ENCODE assay signal across 13 cellular contexts in genomic region chr14:89540009-89540829, GRCh38.
DNase-seq lines count a peak whose midpoint lies in the region; ATAC-seq, FAIRE-seq and TF ChIP-seq lines count a peak whose summit lies in the region.
"Had no signal": no experiment of that assay in that cellular context is flagged by ENCODE, and none has a peak within 500 bp of the region (broad histone marks: within the 10 kb centered on the region; RNA-seq: fewer than 3 reads in every experiment).

No MANE protein-coding gene starts in this region.

- H3K36me3 ChIP-seq in HEK293 (ENCODE audit: control insufficient read depth in 2 of 2, insufficient read depth in 1 of 2, low read length in 2 of 2) (no peaks in the 10 kb centered on the region), fibroblast of lung (ENCODE audit: control insufficient read depth, insufficient read depth, low read length) (no peaks in the 10 kb centered on the region), pancreas (no peaks in the 10 kb centered on the region)
- H3K36me3 ChIP-seq: gastrocnemius medialis had no signal

- no peak overlapping the region for H3K27ac ChIP-seq in HEK293 (ENCODE audit: extremely low read depth, low read depth, low read length)
- H3K27ac ChIP-seq in fibroblast of lung (ENCODE audit: insufficient read depth, low read length) = no peak overlapping the region
- H3K27ac ChIP-seq in pancreas = peak overlapping the region in 3 of 4 donors; percentile 13 to 57 (median 53)
- H3K27ac ChIP-seq: gastrocnemius medialis had no signal

- no peak overlapping the region for H3K4me3 ChIP-seq in HEK293 (ENCODE audit: low read depth, low read length)
- no peak overlapping the region for H3K4me3 ChIP-seq in fibroblast of lung (replicated peaks in 1 of 4; ENCODE audit: control extremely low read depth in 1 of 4, insufficient read depth in 1 of 4, low read depth in 3 of 4, low read length in 4 of 4)
- no peak overlapping the region for H3K4me3 ChIP-seq in pancreas
- H3K4me3 ChIP-seq: gastrocnemius medialis had no signal

- no peak overlapping the region for H3K27ac Mint-ChIP-seq in CD14-positive monocyte

- H3K4me1 Mint-ChIP-seq in CD14-positive monocyte = peaks cover 17% of the 10 kb centered on the region

- H3K36me3 Mint-ChIP-seq in CD14-positive monocyte = peaks cover 22 to 27% of the 10 kb centered on the region in 2 donors

- CTCF ChIA-PET in HEK293 (lab: Yijun Ruan, JAX) = no interaction called here

- POLR2A ChIA-PET in HEK293 (lab: Yijun Ruan, JAX) = no interaction called here

- WGBS in pancreas, 2 donors = 69 to 70% methylated on average over 20 of the region's 20 CpGs

- H3K9me3 ChIP-seq in HEK293 (ENCODE audit: control insufficient read depth, insufficient read depth, low read depth, low read length) (no peaks in the 10 kb centered on the region), fibroblast of lung (ENCODE audit: control insufficient read depth, insufficient read depth, low read depth, low read length) (no peaks in the 10 kb centered on the region), pancreas (no peaks in the 10 kb centered on the region)
- H3K9me3 ChIP-seq: gastrocnemius medialis had no signal

- ATAC-seq in pancreas (peak; percentile 80 to 87 (median 84)), HG02759 (IDR thresholded peaks at IDR 0.05; ENCODE audit: unreplicated experiment) (no peak), GM18511 (IDR thresholded peaks at IDR 0.05; ENCODE audit: unreplicated experiment) (no peak)
- ATAC-seq: gastrocnemius medialis had no signal

- H3K4me3 Mint-ChIP-seq in CD14-positive monocyte = no peak overlapping the region
- H3K4me3 Mint-ChIP-seq: neural crest cell had no signal

- FAIRE-seq in pancreas (lab: Jason Lieb, UNC) = no peak

- no peaks in the 10 kb centered on the region for H3K9me3 Mint-ChIP-seq in CD14-positive monocyte
- H3K9me3 Mint-ChIP-seq: neural crest cell had no signal

- H3K4me2 ChIP-seq in fibroblast of lung (ENCODE audit: extremely low read depth, insufficient read depth, low read length) = no peak overlapping the region

- no peaks in the 10 kb centered on the region for H3K27me3 ChIP-seq in fibroblast of lung (ENCODE audit: control insufficient read depth, insufficient read depth, low read length)
- no peaks in the 10 kb centered on the region for H3K27me3 ChIP-seq in pancreas
- H3K27me3 ChIP-seq: gastrocnemius medialis had no signal

- no peak overlapping the region for H2AFZ ChIP-seq in fibroblast of lung (ENCODE audit: low read length)

- no peak overlapping the region for H3K9ac ChIP-seq in fibroblast of lung (ENCODE audit: insufficient read depth, low read length)

- H4K20me1 ChIP-seq in fibroblast of lung (ENCODE audit: control insufficient read depth, extremely low read depth, insufficient read depth, low read length) = no peaks in the 10 kb centered on the region

- DNase-seq in SK-N-DZ (ENCODE audit: low spot score) (peak; percentile 41), fibroblast of lung (ENCODE audit: low read depth in 2 of 2) (peak; percentile 23 to 67), pancreas (peak in 2 of 6 donors; percentile 33 to 46), CD14-positive monocyte (ENCODE audit: low spot score) (no peak), posterior cingulate gyrus (no peak)
- DNase-seq: gastrocnemius medialis, KBM-7, NCI-H2029, NCI-H774 had no signal

- peaks cover 16% of the 10 kb centered on the region for H3K4me1 ChIP-seq in HEK293 (ENCODE audit: control insufficient read depth, insufficient read depth, low read length)
- peaks cover 8% of the 10 kb centered on the region for H3K4me1 ChIP-seq in fibroblast of lung (ENCODE audit: control insufficient read depth, extremely low read depth, insufficient read depth, low read length)
- peaks cover 0 to 6% (median 0%) of the 10 kb centered on the region in 3 donors for H3K4me1 ChIP-seq in pancreas

- peaks cover 0 to 2% (median 2%) of the 10 kb centered on the region in 3 donors for H3K27me3 Mint-ChIP-seq in CD14-positive monocyte (ENCODE audit: low read depth in 3 of 3)

- intact Hi-C loops in pancreas (cut with DNase I) (no loop called here), CD14-positive monocyte (cut with micrococcal nuclease) (no loop called here), posterior cingulate gyrus (cut with DNase I) (no loop called here)

- H3K79me2 ChIP-seq in fibroblast of lung (ENCODE audit: control insufficient read depth, insufficient read depth, low read length) = no peaks in the 10 kb centered on the region

- TF ChIP-seq CTCF in HEK293 (tag by site-specific recombination; IDR thresholded peaks at IDR 0.05) (no peak), fibroblast of lung (conservative IDR thresholded peaks at IDR 0.05 in 1 of 2, IDR thresholded peaks at IDR 0.05 in 1 of 2; ENCODE audit: low read depth in 1 of 2, low read length in 2 of 2) (no peak), pancreas (IDR thresholded peaks at IDR 0.05) (no peak), CD14-positive monocyte (IDR thresholded peaks at IDR 0.05) (no peak)

TF ChIP-seq in HEK293, 187 proteins besides CTCF, POLR2A, EP300 and RAD21:
- TF ChIP-seq ZBTB44 (tag by site-specific recombination; IDR thresholded peaks at IDR 0.05) = peak; percentile 83
- peak; percentile 87 for TF ChIP-seq PRDM6 (tag by site-specific recombination; IDR thresholded peaks at IDR 0.05)
- TF ChIP-seq ZNF138 (tag by site-specific recombination; IDR thresholded peaks at IDR 0.05; ENCODE audit: borderline replicate concordance) = no peak

Comparison
In these comparisons a context has a peak if more than half of its experiments do, and no peak if none do; other contexts are left out.
1. H3K27ac ChIP-seq: peak in pancreas (3 of 4); none in HEK293 (single experiment) and fibroblast of lung (single experiment).
2. DNase-seq: peak in SK-N-DZ (single experiment) and fibroblast of lung (2 of 2); none in CD14-positive monocyte (single experiment) and posterior cingulate gyrus (0 of 10).
3. ATAC-seq: peak in pancreas (4 of 4); none in HG02759 (single experiment) and GM18511 (single experiment).